ENCODE assay signal across 1 cellular context in the genomic region with DNA sequence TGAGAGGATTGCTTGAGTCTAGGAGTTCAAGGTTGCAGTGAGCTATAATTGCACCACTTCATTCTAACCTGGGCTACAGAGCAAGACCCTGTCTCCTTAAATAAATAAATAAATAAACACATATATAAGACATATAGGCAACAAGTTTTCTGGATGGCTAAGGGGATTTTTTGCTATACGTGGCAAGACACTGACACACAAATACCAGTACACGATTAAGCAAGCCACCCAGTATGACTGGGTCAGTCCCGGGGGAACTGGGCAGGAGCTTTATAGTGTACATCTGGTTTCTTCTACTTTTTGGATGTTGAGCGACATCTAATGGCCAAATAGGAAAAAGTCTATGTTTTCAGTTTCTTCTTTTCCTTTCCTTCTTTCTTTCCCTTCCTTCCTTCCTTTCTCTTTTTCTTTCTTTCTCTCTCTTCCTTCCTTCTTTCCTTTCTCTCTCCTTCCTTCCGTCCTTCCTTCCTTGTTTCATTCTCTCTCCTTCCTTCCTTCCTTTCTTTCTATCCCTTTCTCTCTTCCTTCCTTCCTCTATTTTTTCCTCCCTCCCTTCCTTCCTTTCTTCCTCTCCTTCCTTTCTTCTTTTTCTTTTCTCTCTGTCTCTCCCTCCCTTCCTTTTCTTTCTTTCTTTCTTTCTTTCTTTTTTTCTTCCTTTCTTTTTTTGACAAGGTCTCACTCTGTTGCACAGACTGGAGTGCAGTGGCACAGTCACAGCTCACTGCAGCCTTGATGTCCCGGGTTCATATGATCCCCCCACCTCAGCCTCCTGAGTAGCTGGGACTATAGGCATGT.
TF ChIP-seq lines count a peak whose summit lies in the region.

No MANE protein-coding gene starts in this region.

TF ChIP-seq in K562, 482 proteins besides CTCF, POLR2A, EP300 and RAD21 (continued from another document and continues in another):
- TF ChIP-seq, protein P1, sequence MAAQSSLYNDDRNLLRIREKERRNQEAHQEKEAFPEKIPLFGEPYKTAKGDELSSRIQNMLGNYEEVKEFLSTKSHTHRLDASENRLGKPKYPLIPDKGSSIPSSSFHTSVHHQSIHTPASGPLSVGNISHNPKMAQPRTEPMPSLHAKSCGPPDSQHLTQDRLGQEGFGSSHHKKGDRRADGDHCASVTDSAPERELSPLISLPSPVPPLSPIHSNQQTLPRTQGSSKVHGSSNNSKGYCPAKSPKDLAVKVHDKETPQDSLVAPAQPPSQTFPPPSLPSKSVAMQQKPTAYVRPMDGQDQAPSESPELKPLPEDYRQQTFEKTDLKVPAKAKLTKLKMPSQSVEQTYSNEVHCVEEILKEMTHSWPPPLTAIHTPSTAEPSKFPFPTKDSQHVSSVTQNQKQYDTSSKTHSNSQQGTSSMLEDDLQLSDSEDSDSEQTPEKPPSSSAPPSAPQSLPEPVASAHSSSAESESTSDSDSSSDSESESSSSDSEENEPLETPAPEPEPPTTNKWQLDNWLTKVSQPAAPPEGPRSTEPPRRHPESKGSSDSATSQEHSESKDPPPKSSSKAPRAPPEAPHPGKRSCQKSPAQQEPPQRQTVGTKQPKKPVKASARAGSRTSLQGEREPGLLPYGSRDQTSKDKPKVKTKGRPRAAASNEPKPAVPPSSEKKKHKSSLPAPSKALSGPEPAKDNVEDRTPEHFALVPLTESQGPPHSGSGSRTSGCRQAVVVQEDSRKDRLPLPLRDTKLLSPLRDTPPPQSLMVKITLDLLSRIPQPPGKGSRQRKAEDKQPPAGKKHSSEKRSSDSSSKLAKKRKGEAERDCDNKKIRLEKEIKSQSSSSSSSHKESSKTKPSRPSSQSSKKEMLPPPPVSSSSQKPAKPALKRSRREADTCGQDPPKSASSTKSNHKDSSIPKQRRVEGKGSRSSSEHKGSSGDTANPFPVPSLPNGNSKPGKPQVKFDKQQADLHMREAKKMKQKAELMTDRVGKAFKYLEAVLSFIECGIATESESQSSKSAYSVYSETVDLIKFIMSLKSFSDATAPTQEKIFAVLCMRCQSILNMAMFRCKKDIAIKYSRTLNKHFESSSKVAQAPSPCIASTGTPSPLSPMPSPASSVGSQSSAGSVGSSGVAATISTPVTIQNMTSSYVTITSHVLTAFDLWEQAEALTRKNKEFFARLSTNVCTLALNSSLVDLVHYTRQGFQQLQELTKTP (IDR thresholded peaks at IDR 0.05; ENCODE audit: low read depth in 1 of 2, partially characterized antibody in 2 of 2) = peak in 1 of 2 experiments; percentile 44
- TF ChIP-seq HNRNPH1 (optimal IDR thresholded peaks at IDR 0.05; ENCODE audit: low read depth, low read length) = no peak
- TF ChIP-seq CBFA2T3 (IDR thresholded peaks at IDR 0.05) = no peak
- no peak for TF ChIP-seq FIP1L1 (IDR thresholded peaks at IDR 0.05; ENCODE audit: low read depth, low read length, poor library complexity, severe bottlenecking)
- TF ChIP-seq NEUROD1 (IDR thresholded peaks at IDR 0.05; ENCODE audit: borderline replicate concordance, low read depth, low read length, partially characterized antibody) = no peak
- no peak for TF ChIP-seq ZNF121 (CRISPR knock-in tag; conservative IDR thresholded peaks at IDR 0.05)
- TF ChIP-seq BRCA1 (IDR thresholded peaks at IDR 0.05) = no peak
- TF ChIP-seq BRCA1 (CRISPR knock-in tag; IDR thresholded peaks at IDR 0.05) = no peak
- no peak for TF ChIP-seq HNRNPK (IDR thresholded peaks at IDR 0.05; ENCODE audit: low read depth, low read length, poor library complexity, severe bottlenecking)
- peak; percentile 97 for TF ChIP-seq GATAD2A (IDR thresholded peaks at IDR 0.05)
- TF ChIP-seq ETV1 (tag; conservative IDR thresholded peaks at IDR 0.05; ENCODE audit: low read depth) = no peak
- TF ChIP-seq JUND (IDR thresholded peaks at IDR 0.05; ENCODE audit: borderline replicate concordance, low read depth, low read length) = no peak
- TF ChIP-seq JUND (tag; IDR thresholded peaks at IDR 0.05; ENCODE audit: borderline replicate concordance, low read depth, low read length) = no peak
- TF ChIP-seq, protein P2, sequence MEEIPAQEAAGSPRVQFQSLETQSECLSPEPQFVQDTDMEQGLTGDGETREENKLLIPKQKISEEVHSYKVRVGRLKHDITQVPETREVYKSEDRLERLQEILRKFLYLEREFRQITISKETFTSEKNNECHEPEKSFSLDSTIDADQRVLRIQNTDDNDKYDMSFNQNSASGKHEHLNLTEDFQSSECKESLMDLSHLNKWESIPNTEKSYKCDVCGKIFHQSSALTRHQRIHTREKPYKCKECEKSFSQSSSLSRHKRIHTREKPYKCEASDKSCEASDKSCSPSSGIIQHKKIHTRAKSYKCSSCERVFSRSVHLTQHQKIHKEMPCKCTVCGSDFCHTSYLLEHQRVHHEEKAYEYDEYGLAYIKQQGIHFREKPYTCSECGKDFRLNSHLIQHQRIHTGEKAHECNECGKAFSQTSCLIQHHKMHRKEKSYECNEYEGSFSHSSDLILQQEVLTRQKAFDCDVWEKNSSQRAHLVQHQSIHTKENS (CRISPR knock-in tag; IDR thresholded peaks at IDR 0.05) = no peak
- TF ChIP-seq DACH1 (IDR thresholded peaks at IDR 0.05; ENCODE audit: partially characterized antibody) = no peak
- no peak for TF ChIP-seq CCAR2 (IDR thresholded peaks at IDR 0.05; ENCODE audit: low read depth, low read length)
- TF ChIP-seq SRF (CRISPR knock-in tag; IDR thresholded peaks at IDR 0.05) = no peak
- no peak for TF ChIP-seq CBX1 (IDR thresholded peaks at IDR 0.05; ENCODE audit: low read depth)
- no peak for TF ChIP-seq ZNF217 (CRISPR knock-in tag; IDR thresholded peaks at IDR 0.05)
- TF ChIP-seq NRF1 (conservative IDR thresholded peaks at IDR 0.05 in 1 of 2, IDR thresholded peaks at IDR 0.05 in 1 of 2) = no peak
- TF ChIP-seq POLR2H (tag; IDR thresholded peaks at IDR 0.05; ENCODE audit: low read depth) = no peak
- TF ChIP-seq, protein P3, sequence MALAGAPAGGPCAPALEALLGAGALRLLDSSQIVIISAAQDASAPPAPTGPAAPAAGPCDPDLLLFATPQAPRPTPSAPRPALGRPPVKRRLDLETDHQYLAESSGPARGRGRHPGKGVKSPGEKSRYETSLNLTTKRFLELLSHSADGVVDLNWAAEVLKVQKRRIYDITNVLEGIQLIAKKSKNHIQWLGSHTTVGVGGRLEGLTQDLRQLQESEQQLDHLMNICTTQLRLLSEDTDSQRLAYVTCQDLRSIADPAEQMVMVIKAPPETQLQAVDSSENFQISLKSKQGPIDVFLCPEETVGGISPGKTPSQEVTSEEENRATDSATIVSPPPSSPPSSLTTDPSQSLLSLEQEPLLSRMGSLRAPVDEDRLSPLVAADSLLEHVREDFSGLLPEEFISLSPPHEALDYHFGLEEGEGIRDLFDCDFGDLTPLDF (CRISPR knock-in tag; IDR thresholded peaks at IDR 0.05) = no peak
- TF ChIP-seq SOX6 (IDR thresholded peaks at IDR 0.05) = no peak
- TF ChIP-seq SMARCC2 (IDR thresholded peaks at IDR 0.05; ENCODE audit: low read depth) = no peak
- TF ChIP-seq, protein P4, sequence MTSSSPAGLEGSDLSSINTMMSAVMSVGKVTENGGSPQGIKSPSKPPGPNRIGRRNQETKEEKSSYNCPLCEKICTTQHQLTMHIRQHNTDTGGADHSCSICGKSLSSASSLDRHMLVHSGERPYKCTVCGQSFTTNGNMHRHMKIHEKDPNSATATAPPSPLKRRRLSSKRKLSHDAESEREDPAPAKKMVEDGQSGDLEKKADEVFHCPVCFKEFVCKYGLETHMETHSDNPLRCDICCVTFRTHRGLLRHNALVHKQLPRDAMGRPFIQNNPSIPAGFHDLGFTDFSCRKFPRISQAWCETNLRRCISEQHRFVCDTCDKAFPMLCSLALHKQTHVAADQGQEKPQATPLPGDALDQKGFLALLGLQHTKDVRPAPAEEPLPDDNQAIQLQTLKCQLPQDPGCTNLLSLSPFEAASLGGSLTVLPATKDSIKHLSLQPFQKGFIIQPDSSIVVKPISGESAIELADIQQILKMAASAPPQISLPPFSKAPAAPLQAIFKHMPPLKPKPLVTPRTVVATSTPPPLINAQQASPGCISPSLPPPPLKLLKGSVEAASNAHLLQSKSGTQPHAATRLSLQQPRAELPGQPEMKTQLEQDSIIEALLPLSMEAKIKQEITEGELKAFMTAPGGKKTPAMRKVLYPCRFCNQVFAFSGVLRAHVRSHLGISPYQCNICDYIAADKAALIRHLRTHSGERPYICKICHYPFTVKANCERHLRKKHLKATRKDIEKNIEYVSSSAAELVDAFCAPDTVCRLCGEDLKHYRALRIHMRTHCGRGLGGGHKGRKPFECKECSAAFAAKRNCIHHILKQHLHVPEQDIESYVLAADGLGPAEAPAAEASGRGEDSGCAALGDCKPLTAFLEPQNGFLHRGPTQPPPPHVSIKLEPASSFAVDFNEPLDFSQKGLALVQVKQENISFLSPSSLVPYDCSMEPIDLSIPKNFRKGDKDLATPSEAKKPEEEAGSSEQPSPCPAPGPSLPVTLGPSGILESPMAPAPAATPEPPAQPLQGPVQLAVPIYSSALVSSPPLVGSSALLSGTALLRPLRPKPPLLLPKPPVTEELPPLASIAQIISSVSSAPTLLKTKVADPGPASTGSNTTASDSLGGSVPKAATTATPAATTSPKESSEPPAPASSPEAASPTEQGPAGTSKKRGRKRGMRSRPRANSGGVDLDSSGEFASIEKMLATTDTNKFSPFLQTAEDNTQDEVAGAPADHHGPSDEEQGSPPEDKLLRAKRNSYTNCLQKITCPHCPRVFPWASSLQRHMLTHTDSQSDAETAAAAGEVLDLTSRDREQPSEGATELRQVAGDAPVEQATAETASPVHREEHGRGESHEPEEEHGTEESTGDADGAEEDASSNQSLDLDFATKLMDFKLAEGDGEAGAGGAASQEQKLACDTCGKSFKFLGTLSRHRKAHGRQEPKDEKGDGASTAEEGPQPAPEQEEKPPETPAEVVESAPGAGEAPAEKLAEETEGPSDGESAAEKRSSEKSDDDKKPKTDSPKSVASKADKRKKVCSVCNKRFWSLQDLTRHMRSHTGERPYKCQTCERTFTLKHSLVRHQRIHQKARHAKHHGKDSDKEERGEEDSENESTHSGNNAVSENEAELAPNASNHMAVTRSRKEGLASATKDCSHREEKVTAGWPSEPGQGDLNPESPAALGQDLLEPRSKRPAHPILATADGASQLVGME (CRISPR knock-in tag; IDR thresholded peaks at IDR 0.05) = no peak
- TF ChIP-seq ZC3H8 (IDR thresholded peaks at IDR 0.05) = peak; percentile 90
- TF ChIP-seq KAT8 (IDR thresholded peaks at IDR 0.05; ENCODE audit: low read depth) = 0 out of 2 replicates have a peak, but pooled peaks have one; percentile 54
- TF ChIP-seq GATAD2B (IDR thresholded peaks at IDR 0.05; ENCODE audit: borderline replicate concordance) = no peak
- no peak for TF ChIP-seq ZNF134 (CRISPR knock-in tag; conservative IDR thresholded peaks at IDR 0.05)
- TF ChIP-seq FOXK1 (CRISPR knock-in tag; IDR thresholded peaks at IDR 0.05; ENCODE audit: borderline replicate concordance) = no peak
- no peak for TF ChIP-seq ZNF699 (CRISPR knock-in tag; IDR thresholded peaks at IDR 0.05; ENCODE audit: insufficient replicate concordance)
- TF ChIP-seq CBX3 (IDR thresholded peaks at IDR 0.05; ENCODE audit: borderline replicate concordance in 1 of 2, low read length in 2 of 2) = no peak
- TF ChIP-seq, protein P5, sequence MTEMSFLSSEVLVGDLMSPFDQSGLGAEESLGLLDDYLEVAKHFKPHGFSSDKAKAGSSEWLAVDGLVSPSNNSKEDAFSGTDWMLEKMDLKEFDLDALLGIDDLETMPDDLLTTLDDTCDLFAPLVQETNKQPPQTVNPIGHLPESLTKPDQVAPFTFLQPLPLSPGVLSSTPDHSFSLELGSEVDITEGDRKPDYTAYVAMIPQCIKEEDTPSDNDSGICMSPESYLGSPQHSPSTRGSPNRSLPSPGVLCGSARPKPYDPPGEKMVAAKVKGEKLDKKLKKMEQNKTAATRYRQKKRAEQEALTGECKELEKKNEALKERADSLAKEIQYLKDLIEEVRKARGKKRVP (CRISPR knock-in tag; IDR thresholded peaks at IDR 0.05) = no peak
- TF ChIP-seq ZNF12 (CRISPR knock-in tag; IDR thresholded peaks at IDR 0.05) = no peak
- TF ChIP-seq, protein P6, sequence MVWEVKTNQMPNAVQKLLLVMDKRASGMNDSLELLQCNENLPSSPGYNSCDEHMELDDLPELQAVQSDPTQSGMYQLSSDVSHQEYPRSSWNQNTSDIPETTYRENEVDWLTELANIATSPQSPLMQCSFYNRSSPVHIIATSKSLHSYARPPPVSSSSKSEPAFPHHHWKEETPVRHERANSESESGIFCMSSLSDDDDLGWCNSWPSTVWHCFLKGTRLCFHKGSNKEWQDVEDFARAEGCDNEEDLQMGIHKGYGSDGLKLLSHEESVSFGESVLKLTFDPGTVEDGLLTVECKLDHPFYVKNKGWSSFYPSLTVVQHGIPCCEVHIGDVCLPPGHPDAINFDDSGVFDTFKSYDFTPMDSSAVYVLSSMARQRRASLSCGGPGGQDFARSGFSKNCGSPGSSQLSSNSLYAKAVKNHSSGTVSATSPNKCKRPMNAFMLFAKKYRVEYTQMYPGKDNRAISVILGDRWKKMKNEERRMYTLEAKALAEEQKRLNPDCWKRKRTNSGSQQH (CRISPR knock-in tag; IDR thresholded peaks at IDR 0.05) = peak; percentile 92
- TF ChIP-seq, protein P7, sequence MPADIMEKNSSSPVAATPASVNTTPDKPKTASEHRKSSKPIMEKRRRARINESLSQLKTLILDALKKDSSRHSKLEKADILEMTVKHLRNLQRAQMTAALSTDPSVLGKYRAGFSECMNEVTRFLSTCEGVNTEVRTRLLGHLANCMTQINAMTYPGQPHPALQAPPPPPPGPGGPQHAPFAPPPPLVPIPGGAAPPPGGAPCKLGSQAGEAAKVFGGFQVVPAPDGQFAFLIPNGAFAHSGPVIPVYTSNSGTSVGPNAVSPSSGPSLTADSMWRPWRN (IDR thresholded peaks at IDR 0.05; ENCODE audit: low read depth) = no peak
- TF ChIP-seq, protein P8, sequence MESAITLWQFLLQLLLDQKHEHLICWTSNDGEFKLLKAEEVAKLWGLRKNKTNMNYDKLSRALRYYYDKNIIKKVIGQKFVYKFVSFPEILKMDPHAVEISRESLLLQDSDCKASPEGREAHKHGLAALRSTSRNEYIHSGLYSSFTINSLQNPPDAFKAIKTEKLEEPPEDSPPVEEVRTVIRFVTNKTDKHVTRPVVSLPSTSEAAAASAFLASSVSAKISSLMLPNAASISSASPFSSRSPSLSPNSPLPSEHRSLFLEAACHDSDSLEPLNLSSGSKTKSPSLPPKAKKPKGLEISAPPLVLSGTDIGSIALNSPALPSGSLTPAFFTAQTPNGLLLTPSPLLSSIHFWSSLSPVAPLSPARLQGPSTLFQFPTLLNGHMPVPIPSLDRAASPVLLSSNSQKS (CRISPR knock-in tag; IDR thresholded peaks at IDR 0.05) = no peak
- no peak for TF ChIP-seq ZNF764 (CRISPR knock-in tag; IDR thresholded peaks at IDR 0.05; ENCODE audit: low read depth)
- TF ChIP-seq ZNF79 (CRISPR knock-in tag; IDR thresholded peaks at IDR 0.05; ENCODE audit: low read depth) = no peak
- no peak for TF ChIP-seq SMAD2 (IDR thresholded peaks at IDR 0.05; ENCODE audit: low read depth, low read length)
- TF ChIP-seq PML (IDR thresholded peaks at IDR 0.05; ENCODE audit: low read length) = no peak
- no peak for TF ChIP-seq STAT5B (CRISPR knock-in tag; IDR thresholded peaks at IDR 0.05)
- no peak for TF ChIP-seq MEF2D (tag; conservative IDR thresholded peaks at IDR 0.05; ENCODE audit: low read depth)
